In genomic region chr11:78188809-78189724, GRCh38 we compare ENCODE assay signal across 1 cellular context.
TF ChIP-seq lines count a peak whose summit lies in the region.

Gene USP35 (plus strand): TSS chr11:78188919. CDS start chr11:78196246, 7,327 bp downstream.

TF ChIP-seq in HEK293, 187 proteins besides CTCF, POLR2A, EP300 and RAD21 (continued from another document):
- TF ChIP-seq ZNF148 (tag by site-specific recombination; IDR thresholded peaks at IDR 0.05; ENCODE audit: borderline replicate concordance): no peak
- TF ChIP-seq ZBTB26 (tag by site-specific recombination; optimal IDR thresholded peaks at IDR 0.05): peak; percentile 20
- TF ChIP-seq ZNF350 (tag by site-specific recombination; IDR thresholded peaks at IDR 0.05): no peak
- TF ChIP-seq ZNF335 (tag by site-specific recombination; conservative IDR thresholded peaks at IDR 0.05): peak; percentile 96
- no peak for TF ChIP-seq ZNF280D (tag by site-specific recombination; IDR thresholded peaks at IDR 0.05)
- TF ChIP-seq SP2 (tag by site-specific recombination; IDR thresholded peaks at IDR 0.05): peak; percentile 3; the same call in 1 of the 2 replicates
- TF ChIP-seq KLF7 (tag by site-specific recombination; IDR thresholded peaks at IDR 0.05; ENCODE audit: borderline replicate concordance): no peak; the same call in 1 of the 2 replicates
- TF ChIP-seq PATZ1 (tag by site-specific recombination; IDR thresholded peaks at IDR 0.05): no peak
- no peak for TF ChIP-seq SALL2 (tag by site-specific recombination; IDR thresholded peaks at IDR 0.05; ENCODE audit: borderline replicate concordance)
- TF ChIP-seq ZBTB17 (tag by site-specific recombination; IDR thresholded peaks at IDR 0.05): peak; percentile 66; the same call in 1 of the 2 replicates
- no peak for TF ChIP-seq ZNF518A (tag by site-specific recombination; conservative IDR thresholded peaks at IDR 0.05; ENCODE audit: low read depth)
- no peak for TF ChIP-seq ZNF169 (tag by site-specific recombination; IDR thresholded peaks at IDR 0.05)
- no peak for TF ChIP-seq ZNF701 (tag by site-specific recombination; IDR thresholded peaks at IDR 0.05)
- TF ChIP-seq ZNF571 (tag by site-specific recombination; IDR thresholded peaks at IDR 0.05): no peak
- TF ChIP-seq ZNF433 (tag by site-specific recombination; IDR thresholded peaks at IDR 0.05; ENCODE audit: low read depth): no peak
- no peak for TF ChIP-seq ZNF843 (tag by site-specific recombination; IDR thresholded peaks at IDR 0.05)
- TF ChIP-seq INSM2 (tag by site-specific recombination; IDR thresholded peaks at IDR 0.05): no peak
- no peak for TF ChIP-seq TRIM28 (IDR thresholded peaks at IDR 0.05; ENCODE audit: borderline replicate concordance, low read length)
- TF ChIP-seq PRDM4 (tag by site-specific recombination; IDR thresholded peaks at IDR 0.05): no peak
- no peak for TF ChIP-seq ZNF114 (tag by site-specific recombination; IDR thresholded peaks at IDR 0.05)
- no peak for TF ChIP-seq KLF1 (tag by site-specific recombination; IDR thresholded peaks at IDR 0.05)
- no peak for TF ChIP-seq MZF1 (tag by site-specific recombination; IDR thresholded peaks at IDR 0.05; ENCODE audit: borderline replicate concordance)
- no peak for TF ChIP-seq ZNF768 (tag by site-specific recombination; IDR thresholded peaks at IDR 0.05)
- TF ChIP-seq ZFP69B (tag by site-specific recombination; IDR thresholded peaks at IDR 0.05): peak; percentile 94
- TF ChIP-seq WT1 (tag by site-specific recombination; IDR thresholded peaks at IDR 0.05): no peak
- no peak for TF ChIP-seq ZNF23 (tag by site-specific recombination; IDR thresholded peaks at IDR 0.05; ENCODE audit: borderline replicate concordance)
- TF ChIP-seq KLF9 (tag by site-specific recombination; IDR thresholded peaks at IDR 0.05; ENCODE audit: low read depth): no peak
- peak; percentile 88 for TF ChIP-seq GLIS2 (tag by site-specific recombination; IDR thresholded peaks at IDR 0.05)
- TF ChIP-seq ZNF214 (tag by site-specific recombination; IDR thresholded peaks at IDR 0.05; ENCODE audit: borderline replicate concordance): no peak
- TF ChIP-seq ZNF692 (tag by site-specific recombination; IDR thresholded peaks at IDR 0.05): peak; percentile 99
- no peak for TF ChIP-seq EGR2 (tag by site-specific recombination; IDR thresholded peaks at IDR 0.05; ENCODE audit: low read depth)
- TF ChIP-seq ZNF837 (tag by site-specific recombination; IDR thresholded peaks at IDR 0.05): no peak
- no peak for TF ChIP-seq ZNF121 (tag by site-specific recombination; IDR thresholded peaks at IDR 0.05)
- TF ChIP-seq ZNF155 (tag by site-specific recombination; IDR thresholded peaks at IDR 0.05): no peak
- no peak for TF ChIP-seq ZNF707 (tag by site-specific recombination; IDR thresholded peaks at IDR 0.05)
